1 cellular context compared by ENCODE assay signal in the genomic region with DNA sequence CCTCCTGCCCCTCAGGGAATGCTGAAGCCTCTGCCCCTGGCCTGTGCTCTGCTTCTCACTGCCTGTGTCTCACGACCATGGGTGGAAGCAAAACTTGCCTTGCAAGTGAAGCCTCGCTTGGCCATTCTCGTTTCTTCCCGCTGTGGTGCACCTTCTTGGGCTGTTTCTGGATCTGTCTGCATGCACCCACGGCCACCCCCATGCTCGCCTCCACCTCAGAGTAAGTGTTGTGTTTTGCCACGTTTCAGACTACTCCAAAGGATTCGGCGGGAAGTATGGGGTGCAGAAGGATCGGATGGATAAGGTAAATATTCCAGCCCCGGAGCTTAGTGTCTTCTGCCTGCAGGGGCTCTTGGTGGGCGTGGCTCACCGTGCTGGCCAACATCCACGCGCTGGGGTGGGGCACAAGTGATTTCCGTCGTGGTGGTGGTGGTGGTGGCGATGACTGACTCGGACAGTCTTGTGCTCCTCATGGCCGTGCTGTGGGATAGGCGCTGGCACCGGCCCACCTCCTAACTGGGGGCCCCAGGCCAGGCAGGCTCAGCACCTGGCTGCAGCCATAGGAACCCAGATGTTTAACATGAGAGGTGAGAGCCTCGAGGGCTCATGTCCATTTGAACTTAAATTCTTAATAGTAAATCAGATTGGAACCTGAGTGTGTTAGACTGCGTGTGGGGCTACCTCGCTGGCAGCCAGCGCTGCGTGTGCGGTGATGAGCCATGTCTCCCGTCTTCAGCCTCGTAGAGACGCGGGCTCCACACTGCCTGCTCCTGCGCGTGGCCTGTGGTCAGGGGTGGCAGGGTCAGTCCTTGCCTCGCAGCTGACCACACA.
TF ChIP-seq lines count a peak whose summit lies in the region.

No MANE protein-coding gene starts in this region.

TF ChIP-seq in GM23338, 12 proteins besides CTCF, POLR2A, EP300 and RAD21 (continued from another document):
- TF ChIP-seq, protein P1, sequence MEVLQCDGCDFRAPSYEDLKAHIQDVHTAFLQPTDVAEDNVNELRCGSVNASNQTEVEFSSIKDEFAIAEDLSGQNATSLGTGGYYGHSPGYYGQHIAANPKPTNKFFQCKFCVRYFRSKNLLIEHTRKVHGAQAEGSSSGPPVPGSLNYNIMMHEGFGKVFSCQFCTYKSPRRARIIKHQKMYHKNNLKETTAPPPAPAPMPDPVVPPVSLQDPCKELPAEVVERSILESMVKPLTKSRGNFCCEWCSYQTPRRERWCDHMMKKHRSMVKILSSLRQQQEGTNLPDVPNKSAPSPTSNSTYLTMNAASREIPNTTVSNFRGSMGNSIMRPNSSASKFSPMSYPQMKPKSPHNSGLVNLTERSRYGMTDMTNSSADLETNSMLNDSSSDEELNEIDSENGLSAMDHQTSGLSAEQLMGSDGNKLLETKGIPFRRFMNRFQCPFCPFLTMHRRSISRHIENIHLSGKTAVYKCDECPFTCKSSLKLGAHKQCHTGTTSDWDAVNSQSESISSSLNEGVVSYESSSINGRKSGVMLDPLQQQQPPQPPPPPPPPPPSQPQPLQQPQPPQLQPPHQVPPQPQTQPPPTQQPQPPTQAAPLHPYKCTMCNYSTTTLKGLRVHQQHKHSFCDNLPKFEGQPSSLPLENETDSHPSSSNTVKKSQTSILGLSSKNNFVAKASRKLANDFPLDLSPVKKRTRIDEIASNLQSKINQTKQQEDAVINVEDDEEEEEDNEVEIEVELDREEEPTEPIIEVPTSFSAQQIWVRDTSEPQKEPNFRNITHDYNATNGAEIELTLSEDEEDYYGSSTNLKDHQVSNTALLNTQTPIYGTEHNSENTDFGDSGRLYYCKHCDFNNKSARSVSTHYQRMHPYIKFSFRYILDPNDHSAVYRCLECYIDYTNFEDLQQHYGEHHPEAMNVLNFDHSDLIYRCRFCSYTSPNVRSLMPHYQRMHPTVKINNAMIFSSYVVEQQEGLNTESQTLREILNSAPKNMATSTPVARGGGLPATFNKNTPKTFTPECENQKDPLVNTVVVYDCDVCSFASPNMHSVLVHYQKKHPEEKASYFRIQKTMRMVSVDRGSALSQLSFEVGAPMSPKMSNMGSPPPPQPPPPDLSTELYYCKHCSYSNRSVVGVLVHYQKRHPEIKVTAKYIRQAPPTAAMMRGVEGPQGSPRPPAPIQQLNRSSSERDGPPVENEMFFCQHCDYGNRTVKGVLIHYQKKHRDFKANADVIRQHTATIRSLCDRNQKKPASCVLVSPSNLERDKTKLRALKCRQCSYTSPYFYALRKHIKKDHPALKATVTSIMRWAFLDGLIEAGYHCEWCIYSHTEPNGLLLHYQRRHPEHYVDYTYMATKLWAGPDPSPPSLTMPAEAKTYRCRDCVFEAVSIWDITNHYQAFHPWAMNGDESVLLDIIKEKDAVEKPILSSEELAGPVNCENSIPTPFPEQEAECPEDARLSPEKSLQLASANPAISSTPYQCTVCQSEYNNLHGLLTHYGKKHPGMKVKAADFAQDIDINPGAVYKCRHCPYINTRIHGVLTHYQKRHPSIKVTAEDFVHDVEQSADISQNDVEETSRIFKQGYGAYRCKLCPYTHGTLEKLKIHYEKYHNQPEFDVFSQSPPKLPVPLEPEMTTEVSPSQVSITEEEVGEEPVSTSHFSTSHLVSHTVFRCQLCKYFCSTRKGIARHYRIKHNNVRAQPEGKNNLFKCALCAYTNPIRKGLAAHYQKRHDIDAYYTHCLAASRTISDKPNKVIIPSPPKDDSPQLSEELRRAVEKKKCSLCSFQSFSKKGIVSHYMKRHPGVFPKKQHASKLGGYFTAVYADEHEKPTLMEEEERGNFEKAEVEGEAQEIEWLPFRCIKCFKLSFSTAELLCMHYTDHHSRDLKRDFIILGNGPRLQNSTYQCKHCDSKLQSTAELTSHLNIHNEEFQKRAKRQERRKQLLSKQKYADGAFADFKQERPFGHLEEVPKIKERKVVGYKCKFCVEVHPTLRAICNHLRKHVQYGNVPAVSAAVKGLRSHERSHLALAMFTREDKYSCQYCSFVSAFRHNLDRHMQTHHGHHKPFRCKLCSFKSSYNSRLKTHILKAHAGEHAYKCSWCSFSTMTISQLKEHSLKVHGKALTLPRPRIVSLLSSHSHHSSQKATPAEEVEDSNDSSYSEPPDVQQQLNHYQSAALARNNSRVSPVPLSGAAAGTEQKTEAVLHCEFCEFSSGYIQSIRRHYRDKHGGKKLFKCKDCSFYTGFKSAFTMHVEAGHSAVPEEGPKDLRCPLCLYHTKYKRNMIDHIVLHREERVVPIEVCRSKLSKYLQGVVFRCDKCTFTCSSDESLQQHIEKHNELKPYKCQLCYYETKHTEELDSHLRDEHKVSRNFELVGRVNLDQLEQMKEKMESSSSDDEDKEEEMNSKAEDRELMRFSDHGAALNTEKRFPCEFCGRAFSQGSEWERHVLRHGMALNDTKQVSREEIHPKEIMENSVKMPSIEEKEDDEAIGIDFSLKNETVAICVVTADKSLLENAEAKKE (CRISPR knock-in tag; IDR thresholded peaks at IDR 0.05) = no peak
- no peak for TF ChIP-seq STAT1 (IDR thresholded peaks at IDR 0.05; ENCODE audit: unreplicated experiment)
- TF ChIP-seq, protein P2, sequence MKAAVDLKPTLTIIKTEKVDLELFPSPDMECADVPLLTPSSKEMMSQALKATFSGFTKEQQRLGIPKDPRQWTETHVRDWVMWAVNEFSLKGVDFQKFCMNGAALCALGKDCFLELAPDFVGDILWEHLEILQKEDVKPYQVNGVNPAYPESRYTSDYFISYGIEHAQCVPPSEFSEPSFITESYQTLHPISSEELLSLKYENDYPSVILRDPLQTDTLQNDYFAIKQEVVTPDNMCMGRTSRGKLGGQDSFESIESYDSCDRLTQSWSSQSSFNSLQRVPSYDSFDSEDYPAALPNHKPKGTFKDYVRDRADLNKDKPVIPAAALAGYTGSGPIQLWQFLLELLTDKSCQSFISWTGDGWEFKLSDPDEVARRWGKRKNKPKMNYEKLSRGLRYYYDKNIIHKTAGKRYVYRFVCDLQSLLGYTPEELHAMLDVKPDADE (IDR thresholded peaks at IDR 0.05) = no peak
- TF ChIP-seq POLR2AphosphoS5 (IDR thresholded peaks at IDR 0.05; ENCODE audit: low read depth) = no peak
- TF ChIP-seq, protein P3, sequence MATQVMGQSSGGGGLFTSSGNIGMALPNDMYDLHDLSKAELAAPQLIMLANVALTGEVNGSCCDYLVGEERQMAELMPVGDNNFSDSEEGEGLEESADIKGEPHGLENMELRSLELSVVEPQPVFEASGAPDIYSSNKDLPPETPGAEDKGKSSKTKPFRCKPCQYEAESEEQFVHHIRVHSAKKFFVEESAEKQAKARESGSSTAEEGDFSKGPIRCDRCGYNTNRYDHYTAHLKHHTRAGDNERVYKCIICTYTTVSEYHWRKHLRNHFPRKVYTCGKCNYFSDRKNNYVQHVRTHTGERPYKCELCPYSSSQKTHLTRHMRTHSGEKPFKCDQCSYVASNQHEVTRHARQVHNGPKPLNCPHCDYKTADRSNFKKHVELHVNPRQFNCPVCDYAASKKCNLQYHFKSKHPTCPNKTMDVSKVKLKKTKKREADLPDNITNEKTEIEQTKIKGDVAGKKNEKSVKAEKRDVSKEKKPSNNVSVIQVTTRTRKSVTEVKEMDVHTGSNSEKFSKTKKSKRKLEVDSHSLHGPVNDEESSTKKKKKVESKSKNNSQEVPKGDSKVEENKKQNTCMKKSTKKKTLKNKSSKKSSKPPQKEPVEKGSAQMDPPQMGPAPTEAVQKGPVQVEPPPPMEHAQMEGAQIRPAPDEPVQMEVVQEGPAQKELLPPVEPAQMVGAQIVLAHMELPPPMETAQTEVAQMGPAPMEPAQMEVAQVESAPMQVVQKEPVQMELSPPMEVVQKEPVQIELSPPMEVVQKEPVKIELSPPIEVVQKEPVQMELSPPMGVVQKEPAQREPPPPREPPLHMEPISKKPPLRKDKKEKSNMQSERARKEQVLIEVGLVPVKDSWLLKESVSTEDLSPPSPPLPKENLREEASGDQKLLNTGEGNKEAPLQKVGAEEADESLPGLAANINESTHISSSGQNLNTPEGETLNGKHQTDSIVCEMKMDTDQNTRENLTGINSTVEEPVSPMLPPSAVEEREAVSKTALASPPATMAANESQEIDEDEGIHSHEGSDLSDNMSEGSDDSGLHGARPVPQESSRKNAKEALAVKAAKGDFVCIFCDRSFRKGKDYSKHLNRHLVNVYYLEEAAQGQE (IDR thresholded peaks at IDR 0.05; ENCODE audit: unreplicated experiment) = no peak
- TF ChIP-seq EZH2 (IDR thresholded peaks at IDR 0.05; ENCODE audit: low read depth, unreplicated experiment) = no peak
- no peak for TF ChIP-seq ZNF331 (CRISPR knock-in tag; IDR thresholded peaks at IDR 0.05; ENCODE audit: low read depth)
- no peak for TF ChIP-seq NANOG (IDR thresholded peaks at IDR 0.05; ENCODE audit: borderline replicate concordance)
- no peak for TF ChIP-seq EZH2phosphoT487 (IDR thresholded peaks at IDR 0.05; ENCODE audit: unreplicated experiment)
